ENCODE assay signal across 1 cellular context in the genomic region with DNA sequence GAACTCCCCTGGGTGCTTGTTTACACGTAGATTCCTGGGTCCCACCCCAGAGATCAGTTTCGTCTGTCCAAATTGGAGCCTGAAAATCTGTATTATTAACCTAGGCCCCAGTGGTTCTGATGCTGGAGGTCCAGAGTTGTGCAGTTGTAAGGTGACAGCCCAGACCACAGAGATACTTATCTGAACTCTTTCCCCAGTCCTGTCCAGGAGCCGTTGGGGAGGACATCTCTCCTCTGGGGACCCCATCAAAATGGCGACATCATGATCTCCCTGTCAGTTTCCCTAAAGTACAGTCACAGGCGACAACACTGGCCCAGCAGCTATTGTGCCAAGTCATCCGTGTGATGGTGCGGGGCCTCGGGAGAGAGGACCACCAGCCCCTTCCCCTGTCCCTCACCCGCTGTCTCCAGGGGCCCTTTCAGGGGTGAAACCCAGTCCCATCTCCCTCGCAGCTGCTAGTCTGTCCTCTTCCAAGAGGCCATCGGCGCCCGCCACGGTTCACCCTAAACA.
TF ChIP-seq lines count a peak whose summit lies in the region.

No MANE protein-coding gene starts in this region.

TF ChIP-seq in HCT116, 20 proteins besides CTCF, POLR2A, EP300 and RAD21 (continued from another document):
- TF ChIP-seq CEBPB (IDR thresholded peaks at IDR 0.05; ENCODE audit: low read depth) (no peak), SP1 (IDR thresholded peaks at IDR 0.05; ENCODE audit: low read depth) (no peak), CBX3 (IDR thresholded peaks at IDR 0.05; ENCODE audit: low read depth) (no peak), YY1 (IDR thresholded peaks at IDR 0.05; ENCODE audit: extremely low read depth, insufficient replicate concordance, low read depth, low read length) (no peak), SRF (IDR thresholded peaks at IDR 0.05; ENCODE audit: low read depth) (no peak)
- TF ChIP-seq, protein P1, sequence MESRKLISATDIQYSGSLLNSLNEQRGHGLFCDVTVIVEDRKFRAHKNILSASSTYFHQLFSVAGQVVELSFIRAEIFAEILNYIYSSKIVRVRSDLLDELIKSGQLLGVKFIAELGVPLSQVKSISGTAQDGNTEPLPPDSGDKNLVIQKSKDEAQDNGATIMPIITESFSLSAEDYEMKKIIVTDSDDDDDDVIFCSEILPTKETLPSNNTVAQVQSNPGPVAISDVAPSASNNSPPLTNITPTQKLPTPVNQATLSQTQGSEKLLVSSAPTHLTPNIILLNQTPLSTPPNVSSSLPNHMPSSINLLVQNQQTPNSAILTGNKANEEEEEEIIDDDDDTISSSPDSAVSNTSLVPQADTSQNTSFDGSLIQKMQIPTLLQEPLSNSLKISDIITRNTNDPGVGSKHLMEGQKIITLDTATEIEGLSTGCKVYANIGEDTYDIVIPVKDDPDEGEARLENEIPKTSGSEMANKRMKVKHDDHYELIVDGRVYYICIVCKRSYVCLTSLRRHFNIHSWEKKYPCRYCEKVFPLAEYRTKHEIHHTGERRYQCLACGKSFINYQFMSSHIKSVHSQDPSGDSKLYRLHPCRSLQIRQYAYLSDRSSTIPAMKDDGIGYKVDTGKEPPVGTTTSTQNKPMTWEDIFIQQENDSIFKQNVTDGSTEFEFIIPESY (IDR thresholded peaks at IDR 0.05; ENCODE audit: extremely low read depth, insufficient replicate concordance, low read length): no peak
